1 cellular context compared by ENCODE assay signal in genomic region chr1:230753586-230754251, GRCh38.
A peak's percentile ranks its signal among the peaks of the same experiment; 100 is the strongest.
TF ChIP-seq lines count a peak whose summit lies in the region.

No MANE protein-coding gene starts in this region.

TF ChIP-seq in HepG2, 621 proteins besides CTCF, POLR2A, EP300 and RAD21 (continued from another document and continues in another):
- TF ChIP-seq ZNF770 (CRISPR knock-in tag; IDR thresholded peaks at IDR 0.05), result no peak
- TF ChIP-seq, protein P1, sequence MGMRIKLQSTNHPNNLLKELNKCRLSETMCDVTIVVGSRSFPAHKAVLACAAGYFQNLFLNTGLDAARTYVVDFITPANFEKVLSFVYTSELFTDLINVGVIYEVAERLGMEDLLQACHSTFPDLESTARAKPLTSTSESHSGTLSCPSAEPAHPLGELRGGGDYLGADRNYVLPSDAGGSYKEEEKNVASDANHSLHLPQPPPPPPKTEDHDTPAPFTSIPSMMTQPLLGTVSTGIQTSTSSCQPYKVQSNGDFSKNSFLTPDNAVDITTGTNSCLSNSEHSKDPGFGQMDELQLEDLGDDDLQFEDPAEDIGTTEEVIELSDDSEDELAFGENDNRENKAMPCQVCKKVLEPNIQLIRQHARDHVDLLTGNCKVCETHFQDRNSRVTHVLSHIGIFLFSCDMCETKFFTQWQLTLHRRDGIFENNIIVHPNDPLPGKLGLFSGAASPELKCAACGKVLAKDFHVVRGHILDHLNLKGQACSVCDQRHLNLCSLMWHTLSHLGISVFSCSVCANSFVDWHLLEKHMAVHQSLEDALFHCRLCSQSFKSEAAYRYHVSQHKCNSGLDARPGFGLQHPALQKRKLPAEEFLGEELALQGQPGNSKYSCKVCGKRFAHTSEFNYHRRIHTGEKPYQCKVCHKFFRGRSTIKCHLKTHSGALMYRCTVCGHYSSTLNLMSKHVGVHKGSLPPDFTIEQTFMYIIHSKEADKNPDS (CRISPR knock-in tag; IDR thresholded peaks at IDR 0.05), result no peak
- peak; percentile 12; the same call in 1 of the 2 replicates for TF ChIP-seq GABPB1 (CRISPR knock-in tag; IDR thresholded peaks at IDR 0.05)
- TF ChIP-seq, protein P2, sequence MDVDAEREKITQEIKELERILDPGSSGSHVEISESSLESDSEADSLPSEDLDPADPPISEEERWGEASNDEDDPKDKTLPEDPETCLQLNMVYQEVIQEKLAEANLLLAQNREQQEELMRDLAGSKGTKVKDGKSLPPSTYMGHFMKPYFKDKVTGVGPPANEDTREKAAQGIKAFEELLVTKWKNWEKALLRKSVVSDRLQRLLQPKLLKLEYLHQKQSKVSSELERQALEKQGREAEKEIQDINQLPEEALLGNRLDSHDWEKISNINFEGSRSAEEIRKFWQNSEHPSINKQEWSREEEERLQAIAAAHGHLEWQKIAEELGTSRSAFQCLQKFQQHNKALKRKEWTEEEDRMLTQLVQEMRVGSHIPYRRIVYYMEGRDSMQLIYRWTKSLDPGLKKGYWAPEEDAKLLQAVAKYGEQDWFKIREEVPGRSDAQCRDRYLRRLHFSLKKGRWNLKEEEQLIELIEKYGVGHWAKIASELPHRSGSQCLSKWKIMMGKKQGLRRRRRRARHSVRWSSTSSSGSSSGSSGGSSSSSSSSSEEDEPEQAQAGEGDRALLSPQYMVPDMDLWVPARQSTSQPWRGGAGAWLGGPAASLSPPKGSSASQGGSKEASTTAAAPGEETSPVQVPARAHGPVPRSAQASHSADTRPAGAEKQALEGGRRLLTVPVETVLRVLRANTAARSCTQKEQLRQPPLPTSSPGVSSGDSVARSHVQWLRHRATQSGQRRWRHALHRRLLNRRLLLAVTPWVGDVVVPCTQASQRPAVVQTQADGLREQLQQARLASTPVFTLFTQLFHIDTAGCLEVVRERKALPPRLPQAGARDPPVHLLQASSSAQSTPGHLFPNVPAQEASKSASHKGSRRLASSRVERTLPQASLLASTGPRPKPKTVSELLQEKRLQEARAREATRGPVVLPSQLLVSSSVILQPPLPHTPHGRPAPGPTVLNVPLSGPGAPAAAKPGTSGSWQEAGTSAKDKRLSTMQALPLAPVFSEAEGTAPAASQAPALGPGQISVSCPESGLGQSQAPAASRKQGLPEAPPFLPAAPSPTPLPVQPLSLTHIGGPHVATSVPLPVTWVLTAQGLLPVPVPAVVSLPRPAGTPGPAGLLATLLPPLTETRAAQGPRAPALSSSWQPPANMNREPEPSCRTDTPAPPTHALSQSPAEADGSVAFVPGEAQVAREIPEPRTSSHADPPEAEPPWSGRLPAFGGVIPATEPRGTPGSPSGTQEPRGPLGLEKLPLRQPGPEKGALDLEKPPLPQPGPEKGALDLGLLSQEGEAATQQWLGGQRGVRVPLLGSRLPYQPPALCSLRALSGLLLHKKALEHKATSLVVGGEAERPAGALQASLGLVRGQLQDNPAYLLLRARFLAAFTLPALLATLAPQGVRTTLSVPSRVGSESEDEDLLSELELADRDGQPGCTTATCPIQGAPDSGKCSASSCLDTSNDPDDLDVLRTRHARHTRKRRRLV (CRISPR knock-in tag; IDR thresholded peaks at IDR 0.05), result no peak
- TF ChIP-seq, protein P3, sequence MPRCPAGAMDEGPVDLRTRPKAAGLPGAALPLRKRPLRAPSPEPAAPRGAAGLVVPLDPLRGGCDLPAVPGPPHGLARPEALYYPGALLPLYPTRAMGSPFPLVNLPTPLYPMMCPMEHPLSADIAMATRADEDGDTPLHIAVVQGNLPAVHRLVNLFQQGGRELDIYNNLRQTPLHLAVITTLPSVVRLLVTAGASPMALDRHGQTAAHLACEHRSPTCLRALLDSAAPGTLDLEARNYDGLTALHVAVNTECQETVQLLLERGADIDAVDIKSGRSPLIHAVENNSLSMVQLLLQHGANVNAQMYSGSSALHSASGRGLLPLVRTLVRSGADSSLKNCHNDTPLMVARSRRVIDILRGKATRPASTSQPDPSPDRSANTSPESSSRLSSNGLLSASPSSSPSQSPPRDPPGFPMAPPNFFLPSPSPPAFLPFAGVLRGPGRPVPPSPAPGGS (CRISPR knock-in tag; IDR thresholded peaks at IDR 0.05), result 0 out of 2 replicates have a peak, but pooled peaks have one; percentile 45
- no peak for TF ChIP-seq ATF5 (CRISPR knock-in tag; IDR thresholded peaks at IDR 0.05; ENCODE audit: low read depth)
- TF ChIP-seq, protein P4, sequence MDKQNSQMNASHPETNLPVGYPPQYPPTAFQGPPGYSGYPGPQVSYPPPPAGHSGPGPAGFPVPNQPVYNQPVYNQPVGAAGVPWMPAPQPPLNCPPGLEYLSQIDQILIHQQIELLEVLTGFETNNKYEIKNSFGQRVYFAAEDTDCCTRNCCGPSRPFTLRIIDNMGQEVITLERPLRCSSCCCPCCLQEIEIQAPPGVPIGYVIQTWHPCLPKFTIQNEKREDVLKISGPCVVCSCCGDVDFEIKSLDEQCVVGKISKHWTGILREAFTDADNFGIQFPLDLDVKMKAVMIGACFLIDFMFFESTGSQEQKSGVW (CRISPR knock-in tag; IDR thresholded peaks at IDR 0.05; ENCODE audit: borderline replicate concordance), result no peak
- TF ChIP-seq REST (IDR thresholded peaks at IDR 0.05; ENCODE audit: borderline replicate concordance in 1 of 2, low read depth in 1 of 2, low read length in 2 of 2), result no peak
- TF ChIP-seq, protein P5, sequence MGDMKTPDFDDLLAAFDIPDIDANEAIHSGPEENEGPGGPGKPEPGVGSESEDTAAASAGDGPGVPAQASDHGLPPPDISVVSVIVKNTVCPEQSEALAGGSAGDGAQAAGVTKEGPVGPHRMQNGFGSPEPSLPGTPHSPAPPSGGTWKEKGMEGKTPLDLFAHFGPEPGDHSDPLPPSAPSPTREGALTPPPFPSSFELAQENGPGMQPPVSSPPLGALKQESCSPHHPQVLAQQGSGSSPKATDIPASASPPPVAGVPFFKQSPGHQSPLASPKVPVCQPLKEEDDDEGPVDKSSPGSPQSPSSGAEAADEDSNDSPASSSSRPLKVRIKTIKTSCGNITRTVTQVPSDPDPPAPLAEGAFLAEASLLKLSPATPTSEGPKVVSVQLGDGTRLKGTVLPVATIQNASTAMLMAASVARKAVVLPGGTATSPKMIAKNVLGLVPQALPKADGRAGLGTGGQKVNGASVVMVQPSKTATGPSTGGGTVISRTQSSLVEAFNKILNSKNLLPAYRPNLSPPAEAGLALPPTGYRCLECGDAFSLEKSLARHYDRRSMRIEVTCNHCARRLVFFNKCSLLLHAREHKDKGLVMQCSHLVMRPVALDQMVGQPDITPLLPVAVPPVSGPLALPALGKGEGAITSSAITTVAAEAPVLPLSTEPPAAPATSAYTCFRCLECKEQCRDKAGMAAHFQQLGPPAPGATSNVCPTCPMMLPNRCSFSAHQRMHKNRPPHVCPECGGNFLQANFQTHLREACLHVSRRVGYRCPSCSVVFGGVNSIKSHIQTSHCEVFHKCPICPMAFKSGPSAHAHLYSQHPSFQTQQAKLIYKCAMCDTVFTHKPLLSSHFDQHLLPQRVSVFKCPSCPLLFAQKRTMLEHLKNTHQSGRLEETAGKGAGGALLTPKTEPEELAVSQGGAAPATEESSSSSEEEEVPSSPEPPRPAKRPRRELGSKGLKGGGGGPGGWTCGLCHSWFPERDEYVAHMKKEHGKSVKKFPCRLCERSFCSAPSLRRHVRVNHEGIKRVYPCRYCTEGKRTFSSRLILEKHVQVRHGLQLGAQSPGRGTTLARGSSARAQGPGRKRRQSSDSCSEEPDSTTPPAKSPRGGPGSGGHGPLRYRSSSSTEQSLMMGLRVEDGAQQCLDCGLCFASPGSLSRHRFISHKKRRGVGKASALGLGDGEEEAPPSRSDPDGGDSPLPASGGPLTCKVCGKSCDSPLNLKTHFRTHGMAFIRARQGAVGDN (CRISPR knock-in tag; IDR thresholded peaks at IDR 0.05), result peak; percentile 87
- no peak for TF ChIP-seq EHMT2 (IDR thresholded peaks at IDR 0.05; ENCODE audit: borderline replicate concordance, low read depth, low read length)
- no peak for TF ChIP-seq NCOA1 (CRISPR knock-in tag; IDR thresholded peaks at IDR 0.05)
- no peak for TF ChIP-seq NKX3-1 (CRISPR knock-in tag; IDR thresholded peaks at IDR 0.05)
- no peak for TF ChIP-seq RELA (CRISPR knock-in tag; IDR thresholded peaks at IDR 0.05)
- no peak for TF ChIP-seq ZNF660 (CRISPR knock-in tag; IDR thresholded peaks at IDR 0.05; ENCODE audit: borderline replicate concordance, low read depth)
- TF ChIP-seq, protein P6, sequence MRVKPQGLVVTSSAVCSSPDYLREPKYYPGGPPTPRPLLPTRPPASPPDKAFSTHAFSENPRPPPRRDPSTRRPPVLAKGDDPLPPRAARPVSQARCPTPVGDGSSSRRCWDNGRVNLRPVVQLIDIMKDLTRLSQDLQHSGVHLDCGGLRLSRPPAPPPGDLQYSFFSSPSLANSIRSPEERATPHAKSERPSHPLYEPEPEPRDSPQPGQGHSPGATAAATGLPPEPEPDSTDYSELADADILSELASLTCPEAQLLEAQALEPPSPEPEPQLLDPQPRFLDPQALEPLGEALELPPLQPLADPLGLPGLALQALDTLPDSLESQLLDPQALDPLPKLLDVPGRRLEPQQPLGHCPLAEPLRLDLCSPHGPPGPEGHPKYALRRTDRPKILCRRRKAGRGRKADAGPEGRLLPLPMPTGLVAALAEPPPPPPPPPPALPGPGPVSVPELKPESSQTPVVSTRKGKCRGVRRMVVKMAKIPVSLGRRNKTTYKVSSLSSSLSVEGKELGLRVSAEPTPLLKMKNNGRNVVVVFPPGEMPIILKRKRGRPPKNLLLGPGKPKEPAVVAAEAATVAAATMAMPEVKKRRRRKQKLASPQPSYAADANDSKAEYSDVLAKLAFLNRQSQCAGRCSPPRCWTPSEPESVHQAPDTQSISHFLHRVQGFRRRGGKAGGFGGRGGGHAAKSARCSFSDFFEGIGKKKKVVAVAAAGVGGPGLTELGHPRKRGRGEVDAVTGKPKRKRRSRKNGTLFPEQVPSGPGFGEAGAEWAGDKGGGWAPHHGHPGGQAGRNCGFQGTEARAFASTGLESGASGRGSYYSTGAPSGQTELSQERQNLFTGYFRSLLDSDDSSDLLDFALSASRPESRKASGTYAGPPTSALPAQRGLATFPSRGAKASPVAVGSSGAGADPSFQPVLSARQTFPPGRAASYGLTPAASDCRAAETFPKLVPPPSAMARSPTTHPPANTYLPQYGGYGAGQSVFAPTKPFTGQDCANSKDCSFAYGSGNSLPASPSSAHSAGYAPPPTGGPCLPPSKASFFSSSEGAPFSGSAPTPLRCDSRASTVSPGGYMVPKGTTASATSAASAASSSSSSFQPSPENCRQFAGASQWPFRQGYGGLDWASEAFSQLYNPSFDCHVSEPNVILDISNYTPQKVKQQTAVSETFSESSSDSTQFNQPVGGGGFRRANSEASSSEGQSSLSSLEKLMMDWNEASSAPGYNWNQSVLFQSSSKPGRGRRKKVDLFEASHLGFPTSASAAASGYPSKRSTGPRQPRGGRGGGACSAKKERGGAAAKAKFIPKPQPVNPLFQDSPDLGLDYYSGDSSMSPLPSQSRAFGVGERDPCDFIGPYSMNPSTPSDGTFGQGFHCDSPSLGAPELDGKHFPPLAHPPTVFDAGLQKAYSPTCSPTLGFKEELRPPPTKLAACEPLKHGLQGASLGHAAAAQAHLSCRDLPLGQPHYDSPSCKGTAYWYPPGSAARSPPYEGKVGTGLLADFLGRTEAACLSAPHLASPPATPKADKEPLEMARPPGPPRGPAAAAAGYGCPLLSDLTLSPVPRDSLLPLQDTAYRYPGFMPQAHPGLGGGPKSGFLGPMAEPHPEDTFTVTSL (CRISPR knock-in tag; IDR thresholded peaks at IDR 0.05; ENCODE audit: borderline replicate concordance), result no peak
- no peak for TF ChIP-seq SPEN (CRISPR knock-in tag; IDR thresholded peaks at IDR 0.05; ENCODE audit: low read depth)
- TF ChIP-seq SYNCRIP (IDR thresholded peaks at IDR 0.05; ENCODE audit: insufficient read depth, low read depth, low read length), result no peak
- TF ChIP-seq, protein P7, sequence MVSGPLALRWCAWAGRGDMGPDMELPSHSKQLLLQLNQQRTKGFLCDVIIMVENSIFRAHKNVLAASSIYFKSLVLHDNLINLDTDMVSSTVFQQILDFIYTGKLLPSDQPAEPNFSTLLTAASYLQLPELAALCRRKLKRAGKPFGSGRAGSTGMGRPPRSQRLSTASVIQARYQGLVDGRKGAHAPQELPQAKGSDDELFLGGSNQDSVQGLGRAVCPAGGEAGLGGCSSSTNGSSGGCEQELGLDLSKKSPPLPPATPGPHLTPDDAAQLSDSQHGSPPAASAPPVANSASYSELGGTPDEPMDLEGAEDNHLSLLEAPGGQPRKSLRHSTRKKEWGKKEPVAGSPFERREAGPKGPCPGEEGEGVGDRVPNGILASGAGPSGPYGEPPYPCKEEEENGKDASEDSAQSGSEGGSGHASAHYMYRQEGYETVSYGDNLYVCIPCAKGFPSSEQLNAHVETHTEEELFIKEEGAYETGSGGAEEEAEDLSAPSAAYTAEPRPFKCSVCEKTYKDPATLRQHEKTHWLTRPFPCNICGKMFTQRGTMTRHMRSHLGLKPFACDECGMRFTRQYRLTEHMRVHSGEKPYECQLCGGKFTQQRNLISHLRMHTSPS (CRISPR knock-in tag; IDR thresholded peaks at IDR 0.05; ENCODE audit: low read depth), result no peak
